16 cellular contexts compared by ENCODE assay signal in genomic region chr21:42319851-42320602, GRCh38. TPM values are rescaled to one million over a fixed set of nuclear protein-coding genes. Genes with fewer than 3 reads are reported as not detected.
DNase-seq lines count a peak whose midpoint lies in the region; ATAC-seq and TF ChIP-seq lines count a peak whose summit lies in the region.
"Had no signal": no experiment of that assay in that cellular context is flagged by ENCODE, and none has a peak within 500 bp of the region (broad histone marks: within the 10 kb centered on the region; RNA-seq: fewer than 3 reads in every experiment).

No MANE protein-coding gene starts in this region.

- DNase-seq in right atrium auricular region (ENCODE audit: low spot score) (peak; percentile 55), left ventricle myocardium superior (no peak), WERI-Rb-1 (peak; percentile 40), naive B cell (no peak), HuH-7 (ENCODE audit: low spot score) (no peak)
- DNase-seq in CD8-positive, alpha-beta T cell = no peak
- DNase-seq in stimulated activated CD4-positive, alpha-beta T cell treated with anti-CD3 and anti-CD28 coated beads, Interleukin-2, amount 100 ng/mL, for 48 hours = no peak
- DNase-seq: activated CD4-positive, alpha-beta memory T cell treated with anti-CD3 and anti-CD28 coated beads, Interleukin-2, amount 10 ng/mL, durations not matched to agents 7 days and 5 days; NCI-H1048; NCI-H226; stomach had no signal

- H3K9me3 Mint-ChIP-seq in naive B cell = peaks cover 0 to 2% (median 0%) of the 10 kb centered on the region in 7 donors
- H3K9me3 Mint-ChIP-seq in CD8-positive, alpha-beta T cell = no peaks in the 10 kb centered on the region
- H3K9me3 Mint-ChIP-seq: activated CD4-positive, alpha-beta memory T cell treated with anti-CD3 and anti-CD28 coated beads, Interleukin-2, amount 10 ng/mL, durations not matched to agents 7 days and 5 days had no signal

- H3K4me1 ChIP-seq in right atrium auricular region = no peaks in the 10 kb centered on the region
- H3K4me1 ChIP-seq in CD8-positive, alpha-beta T cell (ENCODE audit: insufficient read depth, low read length) = peaks cover 5% of the 10 kb centered on the region

- no peak overlapping the region for H3K27ac ChIP-seq in right atrium auricular region
- H3K27ac ChIP-seq in WERI-Rb-1 = no peak overlapping the region
- H3K27ac ChIP-seq in CD8-positive, alpha-beta T cell (ENCODE audit: low read depth, low read length) = no peak overlapping the region
- H3K27ac ChIP-seq: SJSA1, stomach had no signal

- H3K36me3 ChIP-seq in right atrium auricular region (no peaks in the 10 kb centered on the region), WERI-Rb-1 (no peaks in the 10 kb centered on the region)
- no peaks in the 10 kb centered on the region for H3K36me3 ChIP-seq in CD8-positive, alpha-beta T cell (ENCODE audit: insufficient read depth, low read length)
- H3K36me3 ChIP-seq: SJSA1, stomach had no signal

- H3K36me3 Mint-ChIP-seq in naive B cell = no peaks in the 10 kb centered on the region
- H3K36me3 Mint-ChIP-seq in CD8-positive, alpha-beta T cell = no peaks in the 10 kb centered on the region
- H3K36me3 Mint-ChIP-seq: brain had no signal

- H3K9me3 ChIP-seq in right atrium auricular region (no peaks in the 10 kb centered on the region), WERI-Rb-1 (ENCODE audit: severe bottlenecking) (no peaks in the 10 kb centered on the region)
- no peaks in the 10 kb centered on the region for H3K9me3 ChIP-seq in CD8-positive, alpha-beta T cell (ENCODE audit: low read length)
- H3K9me3 ChIP-seq: SJSA1, stomach had no signal

- peak overlapping the region in 1 of 6 donors; percentile 90 for H3K27ac Mint-ChIP-seq in naive B cell
- no peak overlapping the region for H3K27ac Mint-ChIP-seq in CD8-positive, alpha-beta T cell
- H3K27ac Mint-ChIP-seq: activated CD4-positive, alpha-beta memory T cell treated with anti-CD3 and anti-CD28 coated beads, Interleukin-2, amount 10 ng/mL, durations not matched to agents 7 days and 5 days; brain had no signal

- intact Hi-C loops in left ventricle myocardium superior (cut with micrococcal nuclease) = no loop called here
- intact Hi-C loops in CD8-positive, alpha-beta T cell (cut with DNase I, micrococcal nuclease) = loop anchor here in 1 of 2 experiments (10.0 kb wide), 1 partner anchor 495 kb away; no protein-coding TSS in a partner anchor

- peaks cover 15 to 23% (median 16%) of the 10 kb centered on the region in 3 donors for H3K4me1 Mint-ChIP-seq in naive B cell
- peaks cover 5% of the 10 kb centered on the region for H3K4me1 Mint-ChIP-seq in CD8-positive, alpha-beta T cell (ENCODE audit: low read depth)

- no peak for TF ChIP-seq CTCF in right atrium auricular region (IDR thresholded peaks at IDR 0.05)
- TF ChIP-seq CTCF in WERI-Rb-1 (IDR thresholded peaks at IDR 0.05; ENCODE audit: low read depth, low read length) = peak; percentile 46
- no peak for TF ChIP-seq CTCF in CD8-positive, alpha-beta T cell (IDR thresholded peaks at IDR 0.05)

- no peak for ATAC-seq in left ventricle myocardium superior
- peak; percentile 14 to 23 for ATAC-seq in naive B cell (ENCODE audit: low read depth in 2 of 2)
- no peak for ATAC-seq in GM21825 (IDR thresholded peaks at IDR 0.05; ENCODE audit: unreplicated experiment)
- ATAC-seq in CD8-positive, alpha-beta T cell = no peak

- H3K4me3 ChIP-seq in right atrium auricular region (no peak overlapping the region), WERI-Rb-1 (ENCODE audit: low read depth, low read length) (no peak overlapping the region)
- no peak overlapping the region for H3K4me3 ChIP-seq in CD8-positive, alpha-beta T cell (ENCODE audit: low read depth, low read length)
- H3K4me3 ChIP-seq: lung, SJSA1, stomach had no signal

- H3K27me3 Mint-ChIP-seq in naive B cell = peaks cover 5 to 42% (median 29%) of the 10 kb centered on the region in 3 donors
- H3K27me3 Mint-ChIP-seq in CD8-positive, alpha-beta T cell (ENCODE audit: low read depth) = peaks cover 11% of the 10 kb centered on the region

- no peaks in the 10 kb centered on the region for H3K27me3 ChIP-seq in right atrium auricular region
- no peaks in the 10 kb centered on the region for H3K27me3 ChIP-seq in WERI-Rb-1 (ENCODE audit: insufficient read depth, low read depth, severe bottlenecking)
- no peaks in the 10 kb centered on the region for H3K27me3 ChIP-seq in CD8-positive, alpha-beta T cell (ENCODE audit: insufficient read depth, low read length)

- POLR2A ChIA-PET in CD8-positive, alpha-beta T cell (lab: Charles Lee) = no interaction called here

- peak overlapping the region in 2 of 8 donors; percentile 49 to 62 for H3K4me3 Mint-ChIP-seq in naive B cell
- no peak overlapping the region for H3K4me3 Mint-ChIP-seq in CD8-positive, alpha-beta T cell
- H3K4me3 Mint-ChIP-seq: activated CD4-positive, alpha-beta memory T cell treated with anti-CD3 and anti-CD28 coated beads, Interleukin-2, amount 10 ng/mL, durations not matched to agents 7 days and 5 days; brain; neural crest cell had no signal

- CTCF ChIA-PET in CD8-positive, alpha-beta T cell (lab: Charles Lee) = interaction anchor here (0.5 kb wide), 1 partner anchor 18 kb away, joined by 3 read pairs; no protein-coding TSS in a partner anchor

RNA-seq across cellular contexts. Expression of gene TFF3, which starts 4.8 kb away (rescaled TPM):
- total RNA-seq in right atrium auricular region = 1 to 10 TPM; 5.0 TPM
- 5.3 TPM for total RNA-seq in left ventricle myocardium superior
- polyA plus RNA-seq in naive B cell (ENCODE audit: low read depth in 6 of 6) = not detected
- not detected for total RNA-seq in CD8-positive, alpha-beta T cell
- total RNA-seq: activated CD4-positive, alpha-beta memory T cell treated with anti-CD3 and anti-CD28 coated beads, Interleukin-2, amount 10 ng/mL, durations not matched to agents 7 days and 5 days; neural crest cell; SJSA1 had no signal

RNA-seq across cellular contexts. Expression of gene TFF2, which starts 30.8 kb away (rescaled TPM):
- total RNA-seq in right atrium auricular region (not detected), left ventricle myocardium superior (not detected)
- polyA plus RNA-seq in naive B cell (ENCODE audit: low read depth in 6 of 6) = not detected
- not detected for total RNA-seq in CD8-positive, alpha-beta T cell
- total RNA-seq: activated CD4-positive, alpha-beta memory T cell treated with anti-CD3 and anti-CD28 coated beads, Interleukin-2, amount 10 ng/mL, durations not matched to agents 7 days and 5 days; lung; neural crest cell; SJSA1 had no signal
- polyA plus RNA-seq: lung had no signal

RNA-seq across cellular contexts. Expression of gene TFF1, which starts 46.3 kb away (rescaled TPM):
- total RNA-seq in right atrium auricular region (not detected), left ventricle myocardium superior (not detected)
- polyA plus RNA-seq in naive B cell (ENCODE audit: low read depth in 6 of 6) = not detected
- total RNA-seq in CD8-positive, alpha-beta T cell = not detected
- total RNA-seq: activated CD4-positive, alpha-beta memory T cell treated with anti-CD3 and anti-CD28 coated beads, Interleukin-2, amount 10 ng/mL, durations not matched to agents 7 days and 5 days; neural crest cell; SJSA1 had no signal

Comparison
In these comparisons a context has a peak if more than half of its experiments do, and no peak if none do; other contexts are left out.
1. DNase-seq: peak in right atrium auricular region (single experiment) and WERI-Rb-1 (single experiment); none in left ventricle myocardium superior (single experiment), naive B cell (single experiment), HuH-7 (single experiment), CD8-positive, alpha-beta T cell (0 of 7) and stimulated activated CD4-positive, alpha-beta T cell treated with anti-CD3 and anti-CD28 coated beads, Interleukin-2, amount 100 ng/mL, for 48 hours (0 of 2).
2. ATAC-seq: peak in naive B cell (2 of 2); none in left ventricle myocardium superior (single experiment), GM21825 (single experiment) and CD8-positive, alpha-beta T cell (single experiment).